1 cellular context compared by ENCODE assay signal in the genomic region with DNA sequence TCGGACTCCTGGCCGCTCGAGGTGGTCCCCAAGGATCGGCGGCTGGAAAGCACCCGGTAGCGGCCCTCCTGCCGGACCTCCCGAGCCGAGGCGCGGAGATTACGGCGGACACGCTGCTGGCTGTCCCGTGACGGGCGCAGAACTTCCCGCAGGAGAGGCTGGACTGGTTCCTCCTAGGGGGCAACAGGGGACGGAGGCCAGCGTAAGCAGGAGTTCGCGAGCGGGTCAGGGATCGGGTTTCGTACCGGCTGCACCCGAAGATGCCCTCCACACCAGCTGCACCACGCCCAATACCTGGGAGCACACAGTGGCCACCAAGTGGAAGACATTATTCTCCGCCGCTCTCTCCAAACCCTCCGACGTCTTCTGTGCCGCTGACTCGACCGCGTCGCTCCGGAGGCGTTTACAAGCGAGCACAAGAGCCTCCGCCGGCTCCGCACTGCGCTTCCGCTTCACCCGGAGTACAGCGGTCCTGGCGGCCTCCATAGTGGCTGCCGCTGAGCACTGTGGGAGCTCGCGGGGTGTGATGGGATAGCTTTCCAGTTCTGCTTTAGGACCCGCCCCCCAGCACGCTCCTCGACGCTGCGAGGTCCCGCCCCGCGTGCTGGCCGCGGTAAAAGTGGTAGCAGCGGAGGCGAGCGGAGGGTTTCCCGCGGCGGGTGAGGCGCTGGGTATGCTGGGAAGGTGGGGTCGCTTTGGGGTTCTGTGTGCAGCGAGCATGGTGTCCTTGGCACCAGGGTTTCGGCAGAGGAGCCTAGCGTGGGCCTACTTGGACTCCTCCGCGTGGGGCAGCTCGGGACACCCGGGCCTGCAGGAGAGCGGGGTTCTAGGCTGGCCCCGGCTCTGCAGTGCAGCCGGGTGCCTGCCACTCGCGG.
TF ChIP-seq lines count a peak whose summit lies in the region.

A gene with protein sequence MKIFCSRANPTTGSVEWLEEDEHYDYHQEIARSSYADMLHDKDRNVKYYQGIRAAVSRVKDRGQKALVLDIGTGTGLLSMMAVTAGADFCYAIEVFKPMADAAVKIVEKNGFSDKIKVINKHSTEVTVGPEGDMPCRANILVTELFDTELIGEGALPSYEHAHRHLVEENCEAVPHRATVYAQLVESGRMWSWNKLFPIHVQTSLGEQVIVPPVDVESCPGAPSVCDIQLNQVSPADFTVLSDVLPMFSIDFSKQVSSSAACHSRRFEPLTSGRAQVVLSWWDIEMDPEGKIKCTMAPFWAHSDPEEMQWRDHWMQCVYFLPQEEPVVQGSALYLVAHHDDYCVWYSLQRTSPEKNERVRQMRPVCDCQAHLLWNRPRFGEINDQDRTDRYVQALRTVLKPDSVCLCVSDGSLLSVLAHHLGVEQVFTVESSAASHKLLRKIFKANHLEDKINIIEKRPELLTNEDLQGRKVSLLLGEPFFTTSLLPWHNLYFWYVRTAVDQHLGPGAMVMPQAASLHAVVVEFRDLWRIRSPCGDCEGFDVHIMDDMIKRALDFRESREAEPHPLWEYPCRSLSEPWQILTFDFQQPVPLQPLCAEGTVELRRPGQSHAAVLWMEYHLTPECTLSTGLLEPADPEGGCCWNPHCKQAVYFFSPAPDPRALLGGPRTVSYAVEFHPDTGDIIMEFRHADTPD (plus strand): TSS at position 579 of the 875 bp plus-strand sequence. CDS start 4,961 bp downstream, outside the sequence.
SLC7A6OS (minus strand) TSS at position 506 of the 875 bp plus-strand sequence; CDS start at position 486, 20 bp downstream.

TF ChIP-seq in K562, 482 proteins besides CTCF, POLR2A, EP300 and RAD21 (continued from another document and continues in another):
- TF ChIP-seq, protein P1, sequence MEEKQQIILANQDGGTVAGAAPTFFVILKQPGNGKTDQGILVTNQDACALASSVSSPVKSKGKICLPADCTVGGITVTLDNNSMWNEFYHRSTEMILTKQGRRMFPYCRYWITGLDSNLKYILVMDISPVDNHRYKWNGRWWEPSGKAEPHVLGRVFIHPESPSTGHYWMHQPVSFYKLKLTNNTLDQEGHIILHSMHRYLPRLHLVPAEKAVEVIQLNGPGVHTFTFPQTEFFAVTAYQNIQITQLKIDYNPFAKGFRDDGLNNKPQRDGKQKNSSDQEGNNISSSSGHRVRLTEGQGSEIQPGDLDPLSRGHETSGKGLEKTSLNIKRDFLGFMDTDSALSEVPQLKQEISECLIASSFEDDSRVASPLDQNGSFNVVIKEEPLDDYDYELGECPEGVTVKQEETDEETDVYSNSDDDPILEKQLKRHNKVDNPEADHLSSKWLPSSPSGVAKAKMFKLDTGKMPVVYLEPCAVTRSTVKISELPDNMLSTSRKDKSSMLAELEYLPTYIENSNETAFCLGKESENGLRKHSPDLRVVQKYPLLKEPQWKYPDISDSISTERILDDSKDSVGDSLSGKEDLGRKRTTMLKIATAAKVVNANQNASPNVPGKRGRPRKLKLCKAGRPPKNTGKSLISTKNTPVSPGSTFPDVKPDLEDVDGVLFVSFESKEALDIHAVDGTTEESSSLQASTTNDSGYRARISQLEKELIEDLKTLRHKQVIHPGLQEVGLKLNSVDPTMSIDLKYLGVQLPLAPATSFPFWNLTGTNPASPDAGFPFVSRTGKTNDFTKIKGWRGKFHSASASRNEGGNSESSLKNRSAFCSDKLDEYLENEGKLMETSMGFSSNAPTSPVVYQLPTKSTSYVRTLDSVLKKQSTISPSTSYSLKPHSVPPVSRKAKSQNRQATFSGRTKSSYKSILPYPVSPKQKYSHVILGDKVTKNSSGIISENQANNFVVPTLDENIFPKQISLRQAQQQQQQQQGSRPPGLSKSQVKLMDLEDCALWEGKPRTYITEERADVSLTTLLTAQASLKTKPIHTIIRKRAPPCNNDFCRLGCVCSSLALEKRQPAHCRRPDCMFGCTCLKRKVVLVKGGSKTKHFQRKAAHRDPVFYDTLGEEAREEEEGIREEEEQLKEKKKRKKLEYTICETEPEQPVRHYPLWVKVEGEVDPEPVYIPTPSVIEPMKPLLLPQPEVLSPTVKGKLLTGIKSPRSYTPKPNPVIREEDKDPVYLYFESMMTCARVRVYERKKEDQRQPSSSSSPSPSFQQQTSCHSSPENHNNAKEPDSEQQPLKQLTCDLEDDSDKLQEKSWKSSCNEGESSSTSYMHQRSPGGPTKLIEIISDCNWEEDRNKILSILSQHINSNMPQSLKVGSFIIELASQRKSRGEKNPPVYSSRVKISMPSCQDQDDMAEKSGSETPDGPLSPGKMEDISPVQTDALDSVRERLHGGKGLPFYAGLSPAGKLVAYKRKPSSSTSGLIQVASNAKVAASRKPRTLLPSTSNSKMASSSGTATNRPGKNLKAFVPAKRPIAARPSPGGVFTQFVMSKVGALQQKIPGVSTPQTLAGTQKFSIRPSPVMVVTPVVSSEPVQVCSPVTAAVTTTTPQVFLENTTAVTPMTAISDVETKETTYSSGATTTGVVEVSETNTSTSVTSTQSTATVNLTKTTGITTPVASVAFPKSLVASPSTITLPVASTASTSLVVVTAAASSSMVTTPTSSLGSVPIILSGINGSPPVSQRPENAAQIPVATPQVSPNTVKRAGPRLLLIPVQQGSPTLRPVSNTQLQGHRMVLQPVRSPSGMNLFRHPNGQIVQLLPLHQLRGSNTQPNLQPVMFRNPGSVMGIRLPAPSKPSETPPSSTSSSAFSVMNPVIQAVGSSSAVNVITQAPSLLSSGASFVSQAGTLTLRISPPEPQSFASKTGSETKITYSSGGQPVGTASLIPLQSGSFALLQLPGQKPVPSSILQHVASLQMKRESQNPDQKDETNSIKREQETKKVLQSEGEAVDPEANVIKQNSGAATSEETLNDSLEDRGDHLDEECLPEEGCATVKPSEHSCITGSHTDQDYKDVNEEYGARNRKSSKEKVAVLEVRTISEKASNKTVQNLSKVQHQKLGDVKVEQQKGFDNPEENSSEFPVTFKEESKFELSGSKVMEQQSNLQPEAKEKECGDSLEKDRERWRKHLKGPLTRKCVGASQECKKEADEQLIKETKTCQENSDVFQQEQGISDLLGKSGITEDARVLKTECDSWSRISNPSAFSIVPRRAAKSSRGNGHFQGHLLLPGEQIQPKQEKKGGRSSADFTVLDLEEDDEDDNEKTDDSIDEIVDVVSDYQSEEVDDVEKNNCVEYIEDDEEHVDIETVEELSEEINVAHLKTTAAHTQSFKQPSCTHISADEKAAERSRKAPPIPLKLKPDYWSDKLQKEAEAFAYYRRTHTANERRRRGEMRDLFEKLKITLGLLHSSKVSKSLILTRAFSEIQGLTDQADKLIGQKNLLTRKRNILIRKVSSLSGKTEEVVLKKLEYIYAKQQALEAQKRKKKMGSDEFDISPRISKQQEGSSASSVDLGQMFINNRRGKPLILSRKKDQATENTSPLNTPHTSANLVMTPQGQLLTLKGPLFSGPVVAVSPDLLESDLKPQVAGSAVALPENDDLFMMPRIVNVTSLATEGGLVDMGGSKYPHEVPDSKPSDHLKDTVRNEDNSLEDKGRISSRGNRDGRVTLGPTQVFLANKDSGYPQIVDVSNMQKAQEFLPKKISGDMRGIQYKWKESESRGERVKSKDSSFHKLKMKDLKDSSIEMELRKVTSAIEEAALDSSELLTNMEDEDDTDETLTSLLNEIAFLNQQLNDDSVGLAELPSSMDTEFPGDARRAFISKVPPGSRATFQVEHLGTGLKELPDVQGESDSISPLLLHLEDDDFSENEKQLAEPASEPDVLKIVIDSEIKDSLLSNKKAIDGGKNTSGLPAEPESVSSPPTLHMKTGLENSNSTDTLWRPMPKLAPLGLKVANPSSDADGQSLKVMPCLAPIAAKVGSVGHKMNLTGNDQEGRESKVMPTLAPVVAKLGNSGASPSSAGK (IDR thresholded peaks at IDR 0.05) = peak; percentile 99
- peak; percentile 63 for TF ChIP-seq MXI1 (IDR thresholded peaks at IDR 0.05; ENCODE audit: low read depth, low read length)
- TF ChIP-seq, protein P2, sequence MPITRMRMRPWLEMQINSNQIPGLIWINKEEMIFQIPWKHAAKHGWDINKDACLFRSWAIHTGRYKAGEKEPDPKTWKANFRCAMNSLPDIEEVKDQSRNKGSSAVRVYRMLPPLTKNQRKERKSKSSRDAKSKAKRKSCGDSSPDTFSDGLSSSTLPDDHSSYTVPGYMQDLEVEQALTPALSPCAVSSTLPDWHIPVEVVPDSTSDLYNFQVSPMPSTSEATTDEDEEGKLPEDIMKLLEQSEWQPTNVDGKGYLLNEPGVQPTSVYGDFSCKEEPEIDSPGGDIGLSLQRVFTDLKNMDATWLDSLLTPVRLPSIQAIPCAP (CRISPR knock-in tag; IDR thresholded peaks at IDR 0.05; ENCODE audit: borderline replicate concordance) = no peak; the same call in 1 of the 2 replicates
- TF ChIP-seq ESRRA (IDR thresholded peaks at IDR 0.05; ENCODE audit: borderline replicate concordance, low read depth) = no peak; the same call in 1 of the 2 replicates
- TF ChIP-seq ZNF274 (IDR thresholded peaks at IDR 0.05; ENCODE audit: borderline replicate concordance, low read depth, low read length) = no peak
- no peak for TF ChIP-seq NFE2L1 (tag; IDR thresholded peaks at IDR 0.05; ENCODE audit: borderline replicate concordance, low read depth)
- no peak for TF ChIP-seq ZBTB17 (CRISPR knock-in tag; IDR thresholded peaks at IDR 0.05)
- no peak for TF ChIP-seq GATA2 (CRISPR knock-in tag; IDR thresholded peaks at IDR 0.05)
- no peak for TF ChIP-seq NCOA1 (IDR thresholded peaks at IDR 0.05; ENCODE audit: low read depth)
- TF ChIP-seq, protein P3, sequence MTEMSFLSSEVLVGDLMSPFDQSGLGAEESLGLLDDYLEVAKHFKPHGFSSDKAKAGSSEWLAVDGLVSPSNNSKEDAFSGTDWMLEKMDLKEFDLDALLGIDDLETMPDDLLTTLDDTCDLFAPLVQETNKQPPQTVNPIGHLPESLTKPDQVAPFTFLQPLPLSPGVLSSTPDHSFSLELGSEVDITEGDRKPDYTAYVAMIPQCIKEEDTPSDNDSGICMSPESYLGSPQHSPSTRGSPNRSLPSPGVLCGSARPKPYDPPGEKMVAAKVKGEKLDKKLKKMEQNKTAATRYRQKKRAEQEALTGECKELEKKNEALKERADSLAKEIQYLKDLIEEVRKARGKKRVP (CRISPR knock-in tag; IDR thresholded peaks at IDR 0.05) = no peak
- no peak for TF ChIP-seq ATF2 (CRISPR knock-in tag; IDR thresholded peaks at IDR 0.05)
- TF ChIP-seq ZNF444 (CRISPR knock-in tag; IDR thresholded peaks at IDR 0.05) = no peak
- TF ChIP-seq ETV6 (IDR thresholded peaks at IDR 0.05; ENCODE audit: borderline replicate concordance in 1 of 2, low read depth in 2 of 2, low read length in 1 of 2) = no peak
- TF ChIP-seq ETV6 (CRISPR knock-in tag; IDR thresholded peaks at IDR 0.05; ENCODE audit: borderline replicate concordance) = peak; percentile 63; the same call in 1 of the 2 replicates
- TF ChIP-seq TAF7 (tag; IDR thresholded peaks at IDR 0.05) = peak; percentile 53; the same call in 1 of the 2 replicates
- TF ChIP-seq, protein P4, sequence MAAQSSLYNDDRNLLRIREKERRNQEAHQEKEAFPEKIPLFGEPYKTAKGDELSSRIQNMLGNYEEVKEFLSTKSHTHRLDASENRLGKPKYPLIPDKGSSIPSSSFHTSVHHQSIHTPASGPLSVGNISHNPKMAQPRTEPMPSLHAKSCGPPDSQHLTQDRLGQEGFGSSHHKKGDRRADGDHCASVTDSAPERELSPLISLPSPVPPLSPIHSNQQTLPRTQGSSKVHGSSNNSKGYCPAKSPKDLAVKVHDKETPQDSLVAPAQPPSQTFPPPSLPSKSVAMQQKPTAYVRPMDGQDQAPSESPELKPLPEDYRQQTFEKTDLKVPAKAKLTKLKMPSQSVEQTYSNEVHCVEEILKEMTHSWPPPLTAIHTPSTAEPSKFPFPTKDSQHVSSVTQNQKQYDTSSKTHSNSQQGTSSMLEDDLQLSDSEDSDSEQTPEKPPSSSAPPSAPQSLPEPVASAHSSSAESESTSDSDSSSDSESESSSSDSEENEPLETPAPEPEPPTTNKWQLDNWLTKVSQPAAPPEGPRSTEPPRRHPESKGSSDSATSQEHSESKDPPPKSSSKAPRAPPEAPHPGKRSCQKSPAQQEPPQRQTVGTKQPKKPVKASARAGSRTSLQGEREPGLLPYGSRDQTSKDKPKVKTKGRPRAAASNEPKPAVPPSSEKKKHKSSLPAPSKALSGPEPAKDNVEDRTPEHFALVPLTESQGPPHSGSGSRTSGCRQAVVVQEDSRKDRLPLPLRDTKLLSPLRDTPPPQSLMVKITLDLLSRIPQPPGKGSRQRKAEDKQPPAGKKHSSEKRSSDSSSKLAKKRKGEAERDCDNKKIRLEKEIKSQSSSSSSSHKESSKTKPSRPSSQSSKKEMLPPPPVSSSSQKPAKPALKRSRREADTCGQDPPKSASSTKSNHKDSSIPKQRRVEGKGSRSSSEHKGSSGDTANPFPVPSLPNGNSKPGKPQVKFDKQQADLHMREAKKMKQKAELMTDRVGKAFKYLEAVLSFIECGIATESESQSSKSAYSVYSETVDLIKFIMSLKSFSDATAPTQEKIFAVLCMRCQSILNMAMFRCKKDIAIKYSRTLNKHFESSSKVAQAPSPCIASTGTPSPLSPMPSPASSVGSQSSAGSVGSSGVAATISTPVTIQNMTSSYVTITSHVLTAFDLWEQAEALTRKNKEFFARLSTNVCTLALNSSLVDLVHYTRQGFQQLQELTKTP (IDR thresholded peaks at IDR 0.05; ENCODE audit: low read depth in 1 of 2, partially characterized antibody in 2 of 2) = peak; percentile 74 to 95
- TF ChIP-seq ZNF436 (CRISPR knock-in tag; IDR thresholded peaks at IDR 0.05) = no peak
- TF ChIP-seq SREBF2 (CRISPR knock-in tag; IDR thresholded peaks at IDR 0.05) = no peak; the same call in 1 of the 2 replicates
- peak; percentile 72 for TF ChIP-seq ETV1 (tag; conservative IDR thresholded peaks at IDR 0.05; ENCODE audit: low read depth)
- peak; percentile 85 for TF ChIP-seq SPI1 (IDR thresholded peaks at IDR 0.05; ENCODE audit: borderline replicate concordance, low read depth, low read length)
- no peak for TF ChIP-seq NR1H2 (CRISPR knock-in tag; IDR thresholded peaks at IDR 0.05)
- no peak for TF ChIP-seq GTF3C2 (IDR thresholded peaks at IDR 0.05; ENCODE audit: borderline replicate concordance, extremely low read depth, insufficient read length)
- TF ChIP-seq CHD1 (IDR thresholded peaks at IDR 0.05; ENCODE audit: low read length) = peak; percentile 46
